Comparison of ENCODE assay signal across 1 cellular context in the genomic region with DNA sequence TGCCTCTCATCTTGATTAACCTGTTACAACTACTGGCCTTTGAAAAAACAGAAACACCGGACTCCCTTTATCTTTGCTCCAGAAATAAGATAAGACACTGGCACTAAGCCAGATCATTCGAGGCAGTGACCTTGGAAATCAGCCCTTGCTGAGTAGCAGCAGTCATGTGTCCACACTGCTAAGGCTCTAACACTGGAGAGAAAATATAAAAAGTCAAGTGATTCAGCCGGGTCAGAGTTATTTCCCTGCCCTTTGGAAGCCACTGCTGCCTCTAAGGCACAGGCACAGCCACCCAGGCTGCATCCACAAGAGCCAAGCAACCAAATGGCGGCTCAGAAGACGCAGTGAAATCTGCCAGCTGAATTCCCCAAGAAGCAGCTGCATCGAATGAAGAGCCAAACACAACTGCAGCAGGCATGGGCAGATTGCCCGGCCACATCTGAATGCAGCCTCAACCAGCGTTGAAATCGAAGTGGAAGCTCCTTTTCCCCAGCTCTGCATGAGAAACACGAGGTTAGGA.
TF ChIP-seq lines count a peak whose summit lies in the region.

No MANE protein-coding gene starts in this region.

TF ChIP-seq in K562, 482 proteins besides CTCF, POLR2A, EP300 and RAD21 (continued from another document):
- TF ChIP-seq, protein P1, sequence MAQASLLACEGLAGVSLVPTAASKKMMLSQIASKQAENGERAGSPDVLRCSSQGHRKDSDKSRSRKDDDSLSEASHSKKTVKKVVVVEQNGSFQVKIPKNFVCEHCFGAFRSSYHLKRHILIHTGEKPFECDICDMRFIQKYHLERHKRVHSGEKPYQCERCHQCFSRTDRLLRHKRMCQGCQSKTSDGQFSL (CRISPR knock-in tag; IDR thresholded peaks at IDR 0.05) = no peak
- TF ChIP-seq, protein P1 (tag; IDR thresholded peaks at IDR 0.05) = no peak
- TF ChIP-seq, protein P2, sequence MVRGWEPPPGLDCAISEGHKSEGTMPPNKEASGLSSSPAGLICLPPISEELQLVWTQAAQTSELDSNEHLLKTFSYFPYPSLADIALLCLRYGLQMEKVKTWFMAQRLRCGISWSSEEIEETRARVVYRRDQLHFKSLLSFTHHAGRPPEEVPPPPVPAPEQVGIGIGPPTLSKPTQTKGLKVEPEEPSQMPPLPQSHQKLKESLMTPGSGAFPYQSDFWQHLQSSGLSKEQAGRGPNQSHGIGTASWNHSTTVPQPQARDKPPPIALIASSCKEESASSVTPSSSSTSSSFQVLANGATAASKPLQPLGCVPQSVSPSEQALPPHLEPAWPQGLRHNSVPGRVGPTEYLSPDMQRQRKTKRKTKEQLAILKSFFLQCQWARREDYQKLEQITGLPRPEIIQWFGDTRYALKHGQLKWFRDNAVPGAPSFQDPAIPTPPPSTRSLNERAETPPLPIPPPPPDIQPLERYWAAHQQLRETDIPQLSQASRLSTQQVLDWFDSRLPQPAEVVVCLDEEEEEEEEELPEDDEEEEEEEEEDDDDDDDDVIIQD (CRISPR knock-in tag; IDR thresholded peaks at IDR 0.05) = no peak
- no peak for TF ChIP-seq PHB (CRISPR knock-in tag; IDR thresholded peaks at IDR 0.05)
- no peak for TF ChIP-seq ZNF41 (CRISPR knock-in tag; conservative IDR thresholded peaks at IDR 0.05)
- no peak for TF ChIP-seq ZKSCAN3 (CRISPR knock-in tag; IDR thresholded peaks at IDR 0.05)
- TF ChIP-seq, protein P3, sequence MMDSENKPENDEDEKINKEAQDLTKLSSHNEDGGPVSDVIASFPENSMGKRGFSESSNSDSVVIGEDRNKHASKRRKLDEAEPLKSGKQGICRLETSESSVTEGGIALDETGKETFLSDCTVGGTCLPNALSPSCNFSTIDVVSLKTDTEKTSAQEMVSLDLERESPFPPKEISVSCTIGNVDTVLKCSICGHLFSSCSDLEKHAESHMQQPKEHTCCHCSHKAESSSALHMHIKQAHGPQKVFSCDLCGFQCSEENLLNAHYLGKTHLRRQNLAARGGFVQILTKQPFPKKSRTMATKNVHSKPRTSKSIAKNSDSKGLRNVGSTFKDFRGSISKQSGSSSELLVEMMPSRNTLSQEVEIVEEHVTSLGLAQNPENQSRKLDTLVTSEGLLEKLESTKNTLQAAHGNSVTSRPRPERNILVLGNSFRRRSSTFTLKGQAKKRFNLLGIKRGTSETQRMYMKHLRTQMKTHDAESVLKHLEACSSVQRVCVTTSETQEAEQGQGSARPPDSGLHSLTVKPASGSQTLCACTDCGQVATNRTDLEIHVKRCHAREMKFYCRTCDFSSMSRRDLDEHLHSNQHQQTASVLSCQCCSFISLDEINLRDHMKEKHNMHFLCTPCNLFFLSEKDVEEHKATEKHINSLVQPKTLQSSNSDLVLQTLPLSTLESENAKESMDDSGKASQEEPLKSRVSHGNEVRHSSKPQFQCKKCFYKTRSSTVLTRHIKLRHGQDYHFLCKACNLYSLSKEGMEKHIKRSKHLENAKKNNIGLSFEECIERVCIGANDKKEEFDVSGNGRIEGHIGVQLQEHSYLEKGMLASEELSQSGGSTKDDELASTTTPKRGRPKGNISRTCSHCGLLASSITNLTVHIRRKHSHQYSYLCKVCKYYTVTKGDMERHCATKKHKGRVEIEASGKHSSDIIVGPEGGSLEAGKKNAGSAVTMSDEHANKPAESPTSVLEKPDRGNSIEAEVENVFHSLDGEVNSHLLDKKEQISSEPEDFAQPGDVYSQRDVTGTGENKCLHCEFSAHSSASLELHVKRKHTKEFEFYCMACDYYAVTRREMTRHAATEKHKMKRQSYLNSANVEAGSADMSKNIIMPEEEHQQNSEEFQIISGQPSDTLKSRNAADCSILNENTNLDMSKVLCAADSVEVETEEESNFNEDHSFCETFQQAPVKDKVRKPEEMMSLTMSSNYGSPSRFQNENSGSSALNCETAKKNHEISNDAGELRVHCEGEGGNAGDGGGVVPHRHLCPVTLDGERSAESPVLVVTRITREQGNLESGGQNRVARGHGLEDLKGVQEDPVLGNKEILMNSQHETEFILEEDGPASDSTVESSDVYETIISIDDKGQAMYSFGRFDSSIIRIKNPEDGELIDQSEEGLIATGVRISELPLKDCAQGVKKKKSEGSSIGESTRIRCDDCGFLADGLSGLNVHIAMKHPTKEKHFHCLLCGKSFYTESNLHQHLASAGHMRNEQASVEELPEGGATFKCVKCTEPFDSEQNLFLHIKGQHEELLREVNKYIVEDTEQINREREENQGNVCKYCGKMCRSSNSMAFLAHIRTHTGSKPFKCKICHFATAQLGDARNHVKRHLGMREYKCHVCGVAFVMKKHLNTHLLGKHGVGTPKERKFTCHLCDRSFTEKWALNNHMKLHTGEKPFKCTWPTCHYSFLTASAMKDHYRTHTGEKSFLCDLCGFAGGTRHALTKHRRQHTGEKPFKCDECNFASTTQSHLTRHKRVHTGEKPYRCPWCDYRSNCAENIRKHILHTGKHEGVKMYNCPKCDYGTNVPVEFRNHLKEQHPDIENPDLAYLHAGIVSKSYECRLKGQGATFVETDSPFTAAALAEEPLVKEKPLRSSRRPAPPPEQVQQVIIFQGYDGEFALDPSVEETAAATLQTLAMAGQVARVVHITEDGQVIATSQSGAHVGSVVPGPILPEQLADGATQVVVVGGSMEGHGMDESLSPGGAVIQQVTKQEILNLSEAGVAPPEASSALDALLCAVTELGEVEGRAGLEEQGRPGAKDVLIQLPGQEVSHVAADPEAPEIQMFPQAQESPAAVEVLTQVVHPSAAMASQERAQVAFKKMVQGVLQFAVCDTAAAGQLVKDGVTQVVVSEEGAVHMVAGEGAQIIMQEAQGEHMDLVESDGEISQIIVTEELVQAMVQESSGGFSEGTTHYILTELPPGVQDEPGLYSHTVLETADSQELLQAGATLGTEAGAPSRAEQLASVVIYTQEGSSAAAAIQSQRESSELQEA (IDR thresholded peaks at IDR 0.05; ENCODE audit: low read depth) = no peak
- no peak for TF ChIP-seq ZNF212 (CRISPR knock-in tag; IDR thresholded peaks at IDR 0.05)
- no peak for TF ChIP-seq RBM15 (IDR thresholded peaks at IDR 0.05; ENCODE audit: insufficient read depth, low read length)
- TF ChIP-seq RBM25 (IDR thresholded peaks at IDR 0.05; ENCODE audit: low read depth, low read length, severe bottlenecking) = no peak
- TF ChIP-seq SMARCE1 (IDR thresholded peaks at IDR 0.05) = peak; percentile 81; the same call in 1 of the 2 replicates
- TF ChIP-seq, protein P4, sequence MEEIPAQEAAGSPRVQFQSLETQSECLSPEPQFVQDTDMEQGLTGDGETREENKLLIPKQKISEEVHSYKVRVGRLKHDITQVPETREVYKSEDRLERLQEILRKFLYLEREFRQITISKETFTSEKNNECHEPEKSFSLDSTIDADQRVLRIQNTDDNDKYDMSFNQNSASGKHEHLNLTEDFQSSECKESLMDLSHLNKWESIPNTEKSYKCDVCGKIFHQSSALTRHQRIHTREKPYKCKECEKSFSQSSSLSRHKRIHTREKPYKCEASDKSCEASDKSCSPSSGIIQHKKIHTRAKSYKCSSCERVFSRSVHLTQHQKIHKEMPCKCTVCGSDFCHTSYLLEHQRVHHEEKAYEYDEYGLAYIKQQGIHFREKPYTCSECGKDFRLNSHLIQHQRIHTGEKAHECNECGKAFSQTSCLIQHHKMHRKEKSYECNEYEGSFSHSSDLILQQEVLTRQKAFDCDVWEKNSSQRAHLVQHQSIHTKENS (CRISPR knock-in tag; IDR thresholded peaks at IDR 0.05) = no peak
- no peak for TF ChIP-seq ATF7 (IDR thresholded peaks at IDR 0.05)
- TF ChIP-seq SMARCC2 (IDR thresholded peaks at IDR 0.05; ENCODE audit: low read depth) = no peak
- 0 out of 2 replicates have a peak, but pooled peaks have one; percentile 21 for TF ChIP-seq RAD51 (IDR thresholded peaks at IDR 0.05; ENCODE audit: borderline replicate concordance, low read depth)
- no peak for TF ChIP-seq DNMT1 (IDR thresholded peaks at IDR 0.05)
- TF ChIP-seq MECOM (CRISPR knock-in tag; IDR thresholded peaks at IDR 0.05) = no peak
- 0 out of 2 replicates have a peak, but pooled peaks have one; percentile 42 for TF ChIP-seq TEAD4 (IDR thresholded peaks at IDR 0.05; ENCODE audit: low read length)
- no peak for TF ChIP-seq TEAD4 (CRISPR knock-in tag; IDR thresholded peaks at IDR 0.05; ENCODE audit: borderline replicate concordance)
- no peak for TF ChIP-seq CEBPB (tag; IDR thresholded peaks at IDR 0.05)
- no peak for TF ChIP-seq MEF2A (IDR thresholded peaks at IDR 0.05; ENCODE audit: control insufficient read depth, low read depth, low read length)
- TF ChIP-seq, protein P5, sequence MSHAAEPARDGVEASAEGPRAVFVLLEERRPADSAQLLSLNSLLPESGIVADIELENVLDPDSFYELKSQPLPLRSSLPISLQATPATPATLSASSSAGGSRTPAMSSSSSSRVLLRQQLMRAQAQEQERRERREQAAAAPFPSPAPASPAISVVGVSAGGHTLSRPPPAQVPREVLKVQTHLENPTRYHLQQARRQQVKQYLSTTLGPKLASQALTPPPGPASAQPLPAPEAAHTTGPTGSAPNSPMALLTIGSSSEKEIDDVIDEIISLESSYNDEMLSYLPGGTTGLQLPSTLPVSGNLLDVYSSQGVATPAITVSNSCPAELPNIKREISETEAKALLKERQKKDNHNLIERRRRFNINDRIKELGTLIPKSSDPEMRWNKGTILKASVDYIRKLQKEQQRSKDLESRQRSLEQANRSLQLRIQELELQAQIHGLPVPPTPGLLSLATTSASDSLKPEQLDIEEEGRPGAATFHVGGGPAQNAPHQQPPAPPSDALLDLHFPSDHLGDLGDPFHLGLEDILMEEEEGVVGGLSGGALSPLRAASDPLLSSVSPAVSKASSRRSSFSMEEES (CRISPR knock-in tag; IDR thresholded peaks at IDR 0.05) = 0 out of 2 replicates have a peak, but pooled peaks have one; percentile 7
- no peak for TF ChIP-seq STAG1 (CRISPR knock-in tag; IDR thresholded peaks at IDR 0.05; ENCODE audit: borderline replicate concordance)
- TF ChIP-seq, protein P6, sequence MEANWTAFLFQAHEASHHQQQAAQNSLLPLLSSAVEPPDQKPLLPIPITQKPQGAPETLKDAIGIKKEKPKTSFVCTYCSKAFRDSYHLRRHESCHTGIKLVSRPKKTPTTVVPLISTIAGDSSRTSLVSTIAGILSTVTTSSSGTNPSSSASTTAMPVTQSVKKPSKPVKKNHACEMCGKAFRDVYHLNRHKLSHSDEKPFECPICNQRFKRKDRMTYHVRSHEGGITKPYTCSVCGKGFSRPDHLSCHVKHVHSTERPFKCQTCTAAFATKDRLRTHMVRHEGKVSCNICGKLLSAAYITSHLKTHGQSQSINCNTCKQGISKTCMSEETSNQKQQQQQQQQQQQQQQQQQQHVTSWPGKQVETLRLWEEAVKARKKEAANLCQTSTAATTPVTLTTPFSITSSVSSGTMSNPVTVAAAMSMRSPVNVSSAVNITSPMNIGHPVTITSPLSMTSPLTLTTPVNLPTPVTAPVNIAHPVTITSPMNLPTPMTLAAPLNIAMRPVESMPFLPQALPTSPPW (CRISPR knock-in tag; IDR thresholded peaks at IDR 0.05) = no peak
- TF ChIP-seq, protein P7, sequence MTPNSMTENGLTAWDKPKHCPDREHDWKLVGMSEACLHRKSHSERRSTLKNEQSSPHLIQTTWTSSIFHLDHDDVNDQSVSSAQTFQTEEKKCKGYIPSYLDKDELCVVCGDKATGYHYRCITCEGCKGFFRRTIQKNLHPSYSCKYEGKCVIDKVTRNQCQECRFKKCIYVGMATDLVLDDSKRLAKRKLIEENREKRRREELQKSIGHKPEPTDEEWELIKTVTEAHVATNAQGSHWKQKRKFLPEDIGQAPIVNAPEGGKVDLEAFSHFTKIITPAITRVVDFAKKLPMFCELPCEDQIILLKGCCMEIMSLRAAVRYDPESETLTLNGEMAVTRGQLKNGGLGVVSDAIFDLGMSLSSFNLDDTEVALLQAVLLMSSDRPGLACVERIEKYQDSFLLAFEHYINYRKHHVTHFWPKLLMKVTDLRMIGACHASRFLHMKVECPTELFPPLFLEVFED (CRISPR knock-in tag; conservative IDR thresholded peaks at IDR 0.05) = no peak
- TF ChIP-seq KHSRP (IDR thresholded peaks at IDR 0.05) = no peak
- no peak for TF ChIP-seq HLTF (IDR thresholded peaks at IDR 0.05)
- TF ChIP-seq, protein P8, sequence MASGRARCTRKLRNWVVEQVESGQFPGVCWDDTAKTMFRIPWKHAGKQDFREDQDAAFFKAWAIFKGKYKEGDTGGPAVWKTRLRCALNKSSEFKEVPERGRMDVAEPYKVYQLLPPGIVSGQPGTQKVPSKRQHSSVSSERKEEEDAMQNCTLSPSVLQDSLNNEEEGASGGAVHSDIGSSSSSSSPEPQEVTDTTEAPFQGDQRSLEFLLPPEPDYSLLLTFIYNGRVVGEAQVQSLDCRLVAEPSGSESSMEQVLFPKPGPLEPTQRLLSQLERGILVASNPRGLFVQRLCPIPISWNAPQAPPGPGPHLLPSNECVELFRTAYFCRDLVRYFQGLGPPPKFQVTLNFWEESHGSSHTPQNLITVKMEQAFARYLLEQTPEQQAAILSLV (tag; IDR thresholded peaks at IDR 0.05) = no peak
- TF ChIP-seq ZNF644 (tag; IDR thresholded peaks at IDR 0.05; ENCODE audit: low read depth) = 0 out of 2 replicates have a peak, but pooled peaks have one; percentile 26
- no peak for TF ChIP-seq ZNF3 (CRISPR knock-in tag; IDR thresholded peaks at IDR 0.05)
- no peak for TF ChIP-seq ZNF121 (CRISPR knock-in tag; conservative IDR thresholded peaks at IDR 0.05)
- TF ChIP-seq, protein P9, sequence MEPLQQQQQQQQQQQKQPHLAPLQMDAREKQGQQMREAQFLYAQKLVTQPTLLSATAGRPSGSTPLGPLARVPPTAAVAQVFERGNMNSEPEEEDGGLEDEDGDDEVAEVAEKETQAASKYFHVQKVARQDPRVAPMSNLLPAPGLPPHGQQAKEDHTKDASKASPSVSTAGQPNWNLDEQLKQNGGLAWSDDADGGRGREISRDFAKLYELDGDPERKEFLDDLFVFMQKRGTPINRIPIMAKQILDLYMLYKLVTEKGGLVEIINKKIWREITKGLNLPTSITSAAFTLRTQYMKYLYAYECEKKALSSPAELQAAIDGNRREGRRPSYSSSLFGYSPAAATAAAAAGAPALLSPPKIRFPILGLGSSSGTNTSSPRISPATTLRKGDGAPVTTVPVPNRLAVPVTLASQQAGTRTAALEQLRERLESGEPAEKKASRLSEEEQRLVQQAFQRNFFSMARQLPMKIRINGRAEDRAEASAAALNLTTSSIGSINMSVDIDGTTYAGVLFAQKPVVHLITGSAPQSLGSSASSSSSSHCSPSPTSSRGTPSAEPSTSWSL (CRISPR knock-in tag; IDR thresholded peaks at IDR 0.05; ENCODE audit: borderline replicate concordance) = no peak
